ENCODE assay signal across 8 cellular contexts in the genomic region with DNA sequence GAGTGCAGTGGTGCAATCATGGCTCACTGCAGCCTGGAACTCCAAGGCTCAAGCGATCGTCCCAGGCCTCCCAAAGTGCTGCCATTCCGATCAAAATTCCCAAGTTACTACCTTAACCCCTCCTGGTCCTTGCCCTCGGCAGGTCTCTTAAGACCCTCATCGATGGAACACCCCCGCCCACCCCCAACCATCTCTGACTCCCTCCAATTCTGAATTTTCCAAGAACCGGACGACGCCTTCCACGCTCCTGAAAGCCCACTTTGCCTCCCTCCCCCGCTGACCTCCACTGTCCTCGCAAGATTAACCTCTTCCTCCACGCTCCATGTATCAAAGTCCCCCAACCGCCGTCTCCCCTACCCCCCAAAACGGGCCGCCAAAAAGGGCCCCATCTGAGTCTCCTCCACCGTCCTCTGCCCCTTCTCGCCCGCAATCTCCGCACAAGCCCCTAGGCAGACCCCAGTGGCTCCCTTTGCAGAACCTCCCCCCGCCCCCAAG. TPM values are rescaled to one million over a fixed set of nuclear protein-coding genes. Genes with fewer than 3 reads are reported as not detected.
DNase-seq lines count a peak whose midpoint lies in the region; ATAC-seq and TF ChIP-seq lines count a peak whose summit lies in the region.
"Had no signal": no experiment of that assay in that cellular context is flagged by ENCODE, and none has a peak within 500 bp of the region (broad histone marks: within the 10 kb centered on the region; RNA-seq: fewer than 3 reads in every experiment).

No MANE protein-coding gene starts in this region.

- H3K36me3 Mint-ChIP-seq in activated naive CD8-positive, alpha-beta T cell: no peaks in the 10 kb centered on the region
- peaks cover 0 to 8% (median 0%) of the 10 kb centered on the region in 3 donors for H3K36me3 Mint-ChIP-seq in immature natural killer cell

- H3K4me3 Mint-ChIP-seq in activated naive CD8-positive, alpha-beta T cell: peak overlapping the region; percentile 88
- H3K4me3 Mint-ChIP-seq in immature natural killer cell: peak overlapping the region; percentile 87 to 91 (median 88)

- no peak for TF ChIP-seq CTCF in HL-60 (IDR thresholded peaks at IDR 0.05; ENCODE audit: insufficient read depth, low read length)

- peak overlapping the region; percentile 67 for H3K27ac Mint-ChIP-seq in activated naive CD8-positive, alpha-beta T cell
- peak overlapping the region; percentile 70 to 91 (median 84) for H3K27ac Mint-ChIP-seq in immature natural killer cell

- H3K27ac ChIP-seq in HL-60 (replicated peaks) (peak overlapping the region; percentile 64), subcutaneous abdominal adipose tissue (ENCODE audit: low read depth, low read length) (peak overlapping the region; percentile 90)

- no peaks in the 10 kb centered on the region for H3K9me3 Mint-ChIP-seq in activated naive CD8-positive, alpha-beta T cell (ENCODE audit: low read depth)
- H3K9me3 Mint-ChIP-seq in immature natural killer cell: no peaks in the 10 kb centered on the region

- no peaks in the 10 kb centered on the region for H3K9me3 ChIP-seq in subcutaneous abdominal adipose tissue (ENCODE audit: control insufficient read depth in 5 of 5, low read length in 5 of 5)

- peak overlapping the region; percentile 98 for H3K4me3 ChIP-seq in HL-60 (replicated peaks; ENCODE audit: insufficient read depth, low read length)
- H3K4me3 ChIP-seq in subcutaneous abdominal adipose tissue (ENCODE audit: low read depth in 1 of 5, low read length in 5 of 5): peak overlapping the region; percentile 73 to 89 (median 86)

- peaks cover 9 to 45% (median 34%) of the 10 kb centered on the region in 5 donors for H3K4me1 ChIP-seq in subcutaneous abdominal adipose tissue (ENCODE audit: control insufficient read depth in 5 of 5, insufficient read depth in 5 of 5, low read length in 5 of 5)

- DNase-seq in HL-60 (ENCODE audit: low read depth in 1 of 2, low spot score in 1 of 2) (no peak), immature natural killer cell (no peak), globus pallidus (ENCODE audit: low spot score) (no peak), cerebellum (ENCODE audit: low spot score) (no peak)

- peaks cover 0 to 29% (median 19%) of the 10 kb centered on the region in 5 donors for H3K36me3 ChIP-seq in subcutaneous abdominal adipose tissue (ENCODE audit: control insufficient read depth in 5 of 5, insufficient read depth in 5 of 5, low read length in 5 of 5)

- peaks cover 28% of the 10 kb centered on the region for H3K4me1 Mint-ChIP-seq in activated naive CD8-positive, alpha-beta T cell (ENCODE audit: low read depth)
- H3K4me1 Mint-ChIP-seq in immature natural killer cell: peaks cover 28 to 30% of the 10 kb centered on the region in 2 donors

- H3K9ac ChIP-seq in subcutaneous abdominal adipose tissue (ENCODE audit: low read length in 5 of 5): peak overlapping the region; percentile 81 to 95 (median 91)

- H3K27me3 ChIP-seq in HL-60 (ENCODE audit: insufficient read depth, poor library complexity, severe bottlenecking) (no peaks in the 10 kb centered on the region), subcutaneous abdominal adipose tissue (ENCODE audit: control insufficient read depth in 5 of 5, insufficient read depth in 4 of 5, low read length in 5 of 5) (no peaks in the 10 kb centered on the region)

- ATAC-seq in GM18907 (IDR thresholded peaks at IDR 0.05; ENCODE audit: unreplicated experiment): no peak

- no peaks in the 10 kb centered on the region for H3K27me3 Mint-ChIP-seq in activated naive CD8-positive, alpha-beta T cell
- H3K27me3 Mint-ChIP-seq in immature natural killer cell (ENCODE audit: low read depth in 3 of 3): peaks cover 0 to 9% (median 8%) of the 10 kb centered on the region in 3 donors

RNA-seq across cellular contexts. Expression of a gene that starts 0.5 kb away (rescaled TPM):
- 10 to 100 TPM; 28.3 to 45.3 (median 29.6) TPM for polyA plus RNA-seq in immature natural killer cell
- total RNA-seq in cerebellum: 45.4 TPM

RNA-seq across cellular contexts. Expression of a gene that starts 14.9 kb away (rescaled TPM):
- polyA plus RNA-seq in immature natural killer cell: 100 to 1,000 TPM; 167 to 381 (median 325) TPM
- total RNA-seq in cerebellum: 1,068 TPM

RNA-seq across cellular contexts. Expression of a gene that starts 37.2 kb away (rescaled TPM):
- polyA plus RNA-seq in immature natural killer cell: 1 to 10 TPM; 6.1 to 8.5 (median 7.3) TPM
- 19.1 TPM for total RNA-seq in cerebellum

RNA-seq across cellular contexts. Expression of a gene that starts 37.5 kb away (rescaled TPM):
- polyA plus RNA-seq in immature natural killer cell: not detected
- total RNA-seq in cerebellum: not detected
- total RNA-seq: M059J had no signal
